8 cellular contexts compared by ENCODE assay signal in genomic region chr2:226652388-226652787, GRCh38.
DNase-seq lines count a peak whose midpoint lies in the region; ATAC-seq and TF ChIP-seq lines count a peak whose summit lies in the region.

No MANE protein-coding gene starts in this region.

- DNase-seq in A172 (ENCODE audit: low spot score) = peak; percentile 96
- peak; percentile 98 for DNase-seq in LHCN-M2 (ENCODE audit: low read depth)
- DNase-seq in chondrocyte (ENCODE audit: low spot score) = no peak
- DNase-seq in SK-N-DZ (ENCODE audit: low spot score) = no peak
- DNase-seq in activated effector memory CD4-positive, alpha-beta T cell treated with anti-CD3 and anti-CD28 coated beads, Interleukin-2, amount 50 U/mL, for 16 hours = no peak
- DNase-seq in NCI-H146 treated with DMSO at 0.1 percent for 48 hours (lab: John Stamatoyannopoulos, UW; ENCODE audit: unreplicated experiment) = no peak
- no peak for DNase-seq in superior temporal gyrus (ENCODE audit: extremely low spot score)

- ATAC-seq in GM19467 (IDR thresholded peaks at IDR 0.05; ENCODE audit: unreplicated experiment) = peak; percentile 47

- peak overlapping the region; percentile 46 for H3K27ac Mint-ChIP-seq in chondrocyte (ENCODE audit: unreplicated experiment)

- no peak overlapping the region for H3K4me3 Mint-ChIP-seq in chondrocyte (ENCODE audit: unreplicated experiment)

- H3K27me3 Mint-ChIP-seq in chondrocyte (ENCODE audit: low read depth) = no peaks in the 10 kb centered on the region

- H3K36me3 Mint-ChIP-seq in chondrocyte (ENCODE audit: low read depth) = peaks cover 4% of the 10 kb centered on the region

- peaks cover 47% of the 10 kb centered on the region for H3K4me1 Mint-ChIP-seq in chondrocyte (ENCODE audit: low read depth)

- H3K9me3 Mint-ChIP-seq in chondrocyte (ENCODE audit: low read depth) = peaks cover 9% of the 10 kb centered on the region

- TF ChIP-seq CTCF in chondrocyte (IDR thresholded peaks at IDR 0.05) = no peak

Comparison
In these comparisons a context has a peak if more than half of its experiments do, and no peak if none do; other contexts are left out.
1. DNase-seq: peak in A172 (single experiment) and LHCN-M2 (single experiment); none in chondrocyte (single experiment), SK-N-DZ (single experiment), activated effector memory CD4-positive, alpha-beta T cell treated with anti-CD3 and anti-CD28 coated beads, Interleukin-2, amount 50 U/mL, for 16 hours (single experiment), NCI-H146 treated with DMSO at 0.1 percent for 48 hours (single experiment) and superior temporal gyrus (single experiment).